ENCODE assay signal across 19 cellular contexts in the genomic region with DNA sequence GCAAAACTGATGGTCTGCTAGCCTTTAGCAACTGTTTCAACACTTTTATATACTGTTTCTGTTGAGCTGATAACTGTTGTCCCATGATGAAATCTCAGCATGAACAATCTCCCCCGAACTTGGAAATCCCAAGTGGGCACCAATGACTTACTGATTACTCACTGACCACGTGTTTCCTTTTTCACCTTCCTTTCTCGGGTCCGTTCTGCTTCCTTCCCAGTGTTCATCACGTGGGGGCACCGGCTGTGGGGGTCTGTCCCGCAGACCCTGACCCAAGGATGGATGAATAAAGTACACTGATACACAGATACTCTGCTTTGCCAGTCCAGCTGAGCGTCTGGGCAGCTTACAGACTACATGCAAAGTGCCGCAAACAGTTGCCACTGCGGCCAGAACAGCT. TPM values are rescaled to one million over a fixed set of nuclear protein-coding genes. Genes with fewer than 3 reads are reported as not detected.
A peak's percentile ranks its signal among the peaks of the same experiment; 100 is the strongest.
DNase-seq lines count a peak whose midpoint lies in the region; ATAC-seq and TF ChIP-seq lines count a peak whose summit lies in the region.
"Had no signal": no experiment of that assay in that cellular context is flagged by ENCODE, and none has a peak within 500 bp of the region (broad histone marks: within the 10 kb centered on the region; RNA-seq: fewer than 3 reads in every experiment).

No MANE protein-coding gene starts in this region.

- H3K4me3 Mint-ChIP-seq in activated T-cell treated with anti-CD3 and anti-CD28 coated beads, Interleukin-2, amount 50 U/mL, for 24 hours: no peak overlapping the region
- H3K4me3 Mint-ChIP-seq in stimulated activated naive CD8-positive, alpha-beta T cell treated with anti-CD3 and anti-CD28 coated beads, Interleukin-15, Interleukin-2, amounts not matched to agents 100 ng/mL and 50 ng/mL, for 24 hours: peak overlapping the region; percentile 32
- H3K4me3 Mint-ChIP-seq in T-helper 17 cell: no peak overlapping the region

- H3K27me3 Mint-ChIP-seq in activated T-cell treated with anti-CD3 and anti-CD28 coated beads, Interleukin-2, amount 50 U/mL, for 24 hours: peaks cover 4% of the 10 kb centered on the region
- H3K27me3 Mint-ChIP-seq in stimulated activated naive CD8-positive, alpha-beta T cell treated with anti-CD3 and anti-CD28 coated beads, Interleukin-15, Interleukin-2, amounts not matched to agents 100 ng/mL and 50 ng/mL, for 24 hours: peaks cover 5% of the 10 kb centered on the region
- no peaks in the 10 kb centered on the region for H3K27me3 Mint-ChIP-seq in T-helper 17 cell
- H3K27me3 Mint-ChIP-seq: activated CD4-positive, alpha-beta T cell treated with anti-CD3 and anti-CD28 coated beads for 36 hours had no signal

- H3K27ac Mint-ChIP-seq in activated T-cell treated with anti-CD3 and anti-CD28 coated beads, Interleukin-2, amount 50 U/mL, for 24 hours: no peak overlapping the region
- peak overlapping the region; percentile 79 for H3K27ac Mint-ChIP-seq in stimulated activated naive CD8-positive, alpha-beta T cell treated with anti-CD3 and anti-CD28 coated beads, Interleukin-15, Interleukin-2, amounts not matched to agents 100 ng/mL and 50 ng/mL, for 24 hours
- H3K27ac Mint-ChIP-seq in T-helper 17 cell: no peak overlapping the region
- H3K27ac Mint-ChIP-seq: activated CD4-positive, alpha-beta T cell treated with anti-CD3 and anti-CD28 coated beads for 36 hours; stimulated activated naive CD8-positive, alpha-beta T cell treated with anti-CD3 and anti-CD28 coated beads, Interleukin-15, amount 100 ng/mL, for 72 hours had no signal

- no peaks in the 10 kb centered on the region for H3K36me3 Mint-ChIP-seq in activated T-cell treated with anti-CD3 and anti-CD28 coated beads, Interleukin-2, amount 50 U/mL, for 24 hours (ENCODE audit: low read depth)
- H3K36me3 Mint-ChIP-seq in stimulated activated naive CD8-positive, alpha-beta T cell treated with anti-CD3 and anti-CD28 coated beads, Interleukin-15, Interleukin-2, amounts not matched to agents 100 ng/mL and 50 ng/mL, for 24 hours (ENCODE audit: low read depth): no peaks in the 10 kb centered on the region
- no peaks in the 10 kb centered on the region for H3K36me3 Mint-ChIP-seq in T-helper 17 cell (ENCODE audit: low read depth)

- peaks cover 52% of the 10 kb centered on the region for H3K4me1 Mint-ChIP-seq in activated T-cell treated with anti-CD3 and anti-CD28 coated beads, Interleukin-2, amount 50 U/mL, for 24 hours (ENCODE audit: low read depth)
- H3K4me1 Mint-ChIP-seq in stimulated activated naive CD8-positive, alpha-beta T cell treated with anti-CD3 and anti-CD28 coated beads, Interleukin-15, Interleukin-2, amounts not matched to agents 100 ng/mL and 50 ng/mL, for 24 hours (ENCODE audit: low read depth): peaks cover 56% of the 10 kb centered on the region
- peaks cover 40% of the 10 kb centered on the region for H3K4me1 Mint-ChIP-seq in T-helper 17 cell

- ATAC-seq in T-helper 17 cell (no peak), GM19035 (IDR thresholded peaks at IDR 0.05; ENCODE audit: unreplicated experiment) (no peak)
- ATAC-seq: activated CD4-positive, alpha-beta T cell treated with anti-CD3 and anti-CD28 coated beads for 36 hours; GM12878; psoas muscle; stimulated activated naive CD8-positive, alpha-beta T cell treated with anti-CD3 and anti-CD28 coated beads, Interleukin-15, amount 100 ng/mL, for 72 hours had no signal

- peak; percentile 41 to 54 for DNase-seq in activated T-cell treated with anti-CD3 and anti-CD28 coated beads, Interleukin-2, amount 50 U/mL, for 48 hours
- DNase-seq in activated T-cell treated with anti-CD3 and anti-CD28 coated beads, Interleukin-2, amount 50 U/mL, for 24 hours: no peak
- DNase-seq in NCI-H226: peak; percentile 65
- peak; percentile 45 for DNase-seq in fibroblast of pulmonary artery (ENCODE audit: low read depth)
- DNase-seq in T-helper 17 cell: no peak
- DNase-seq in SHP77 (lab: John Stamatoyannopoulos, UW): no peak
- DNase-seq: activated CD4-positive, alpha-beta T cell treated with anti-CD3 and anti-CD28 coated beads for 36 hours; adrenal gland; Caco-2; GOT3; NCI-H1694; NCI-H510A; psoas muscle; uterus had no signal

- H3K9me3 Mint-ChIP-seq in activated T-cell treated with anti-CD3 and anti-CD28 coated beads, Interleukin-2, amount 50 U/mL, for 24 hours: peaks cover 9% of the 10 kb centered on the region
- peaks cover 4% of the 10 kb centered on the region for H3K9me3 Mint-ChIP-seq in stimulated activated naive CD8-positive, alpha-beta T cell treated with anti-CD3 and anti-CD28 coated beads, Interleukin-15, Interleukin-2, amounts not matched to agents 100 ng/mL and 50 ng/mL, for 24 hours

- no peaks in the 10 kb centered on the region for H3K9me3 ChIP-seq in T-helper 17 cell (ENCODE audit: control insufficient read depth, low read length, poor library complexity, severe bottlenecking)
- H3K9me3 ChIP-seq: adrenal gland, Caco-2, psoas muscle, uterus had no signal

- no peak overlapping the region for H3K4me3 ChIP-seq in fibroblast of pulmonary artery (replicated peaks; ENCODE audit: low read depth, low read length)
- H3K4me3 ChIP-seq: adrenal gland, GM12878, lung, uterus had no signal

- TF ChIP-seq CTCF in fibroblast of pulmonary artery (IDR thresholded peaks at IDR 0.05; ENCODE audit: low read length, missing control alignments): no peak

RNA-seq across cellular contexts. Expression of a gene that starts 39.0 kb away (rescaled TPM):
- 1 to 10 TPM; 3.1 to 3.4 TPM for total RNA-seq in T-helper 17 cell

Comparison
In these comparisons a context has a peak if more than half of its experiments do, and no peak if none do; other contexts are left out.
1. DNase-seq: peak in activated T-cell treated with anti-CD3 and anti-CD28 coated beads, Interleukin-2, amount 50 U/mL, for 48 hours (2 of 2), NCI-H226 (single experiment) and fibroblast of pulmonary artery (single experiment); none in activated T-cell treated with anti-CD3 and anti-CD28 coated beads, Interleukin-2, amount 50 U/mL, for 24 hours (single experiment), T-helper 17 cell (0 of 3) and SHP77 (0 of 2).